ENCODE assay signal across 16 cellular contexts in genomic region chr4:15100380-15100779, GRCh38.
DNase-seq lines count a peak whose midpoint lies in the region; ATAC-seq and TF ChIP-seq lines count a peak whose summit lies in the region.
"Had no signal": no experiment of that assay in that cellular context is flagged by ENCODE, and none has a peak within 500 bp of the region (broad histone marks: within the 10 kb centered on the region; RNA-seq: fewer than 3 reads in every experiment).

No MANE protein-coding gene starts in this region.

- no peaks in the 10 kb centered on the region for H3K79me2 ChIP-seq in ACC112 (ENCODE audit: control insufficient read depth, insufficient read depth, low read length, unreplicated experiment)

- intact Hi-C loops in dorsolateral prefrontal cortex (cut with DNase I) (loop anchor here in 1 of 2 donors (2.0 to 5.0 kb wide), 3 partner anchors 38 to 58 kb away; no protein-coding TSS in a partner anchor), mucosa of descending colon (cut with DNase I, micrococcal nuclease) (no loop called here)

- peaks cover 13% of the 10 kb centered on the region for H3K4me1 ChIP-seq in ACC112 (ENCODE audit: control insufficient read depth, insufficient read depth, low read length, unreplicated experiment)
- no peaks in the 10 kb centered on the region for H3K4me1 ChIP-seq in mucosa of descending colon (ENCODE audit: low read depth)
- H3K4me1 ChIP-seq: A549, BLaER1 had no signal

- H3K9me3 Mint-ChIP-seq in stimulated activated naive CD8-positive, alpha-beta T cell treated with anti-CD3 and anti-CD28 coated beads, Interleukin-15, amount 100 ng/mL, for 72 hours, result peaks cover 0 to 11% of the 10 kb centered on the region in 2 donors

- no peaks in the 10 kb centered on the region for H3K27me3 ChIP-seq in ACC112 (ENCODE audit: insufficient read depth, low read length)
- no peaks in the 10 kb centered on the region for H3K27me3 ChIP-seq in dorsolateral prefrontal cortex
- H3K27me3 ChIP-seq: BLaER1 had no signal

- H3K4me3 ChIP-seq in ACC112 (ENCODE audit: low read depth, low read length), result no peak overlapping the region
- H3K4me3 ChIP-seq in dorsolateral prefrontal cortex, result peak overlapping the region in 2 of 59 donors; percentile 30
- no peak overlapping the region for H3K4me3 ChIP-seq in mucosa of descending colon
- H3K4me3 ChIP-seq: A549, BLaER1 had no signal

- peak overlapping the region; percentile 28; the same call in 1 of the 2 replicates for H3K27ac ChIP-seq in ACC112 (ENCODE audit: low read depth, low read length)
- H3K27ac ChIP-seq in dorsolateral prefrontal cortex, result peak overlapping the region in 51 of 59 donors; percentile 0 to 93 (median 86)
- H3K27ac ChIP-seq in substantia nigra (ENCODE audit: low read depth, low read length, poor library complexity, severe bottlenecking), result peak overlapping the region; percentile 81
- H3K27ac ChIP-seq: 22Rv1, A549, BLaER1, HL-60 had no signal

- H3K27me3 Mint-ChIP-seq in stimulated activated naive CD8-positive, alpha-beta T cell treated with anti-CD3 and anti-CD28 coated beads, Interleukin-15, amount 100 ng/mL, for 72 hours, result peaks cover 13% of the 10 kb centered on the region

- ATAC-seq in mucosa of descending colon (peak; percentile 50), GM19455 (IDR thresholded peaks at IDR 0.05; ENCODE audit: unreplicated experiment) (no peak)
- ATAC-seq in stimulated activated naive CD8-positive, alpha-beta T cell treated with anti-CD3 and anti-CD28 coated beads, Interleukin-15, amount 100 ng/mL, for 72 hours, result no peak
- ATAC-seq: A549 had no signal

- H3K9me3 ChIP-seq in mucosa of descending colon, result no peaks in the 10 kb centered on the region
- H3K9me3 ChIP-seq: A549 had no signal

- no peak overlapping the region for H3K27ac Mint-ChIP-seq in stimulated activated naive CD8-positive, alpha-beta T cell treated with anti-CD3 and anti-CD28 coated beads, Interleukin-15, amount 100 ng/mL, for 72 hours
- H3K27ac Mint-ChIP-seq: CD4-positive, alpha-beta memory T cell had no signal

- DNase-seq in dorsolateral prefrontal cortex (no peak), mucosa of descending colon (no peak), substantia nigra (lab: John Stamatoyannopoulos, UW) (no peak), GM10266 (ENCODE audit: extremely low spot score) (no peak)
- no peak for DNase-seq in stimulated activated naive CD8-positive, alpha-beta T cell treated with anti-CD3 and anti-CD28 coated beads, Interleukin-15, amount 100 ng/mL, for 72 hours
- DNase-seq: DMS153, DMS79, GDM1 had no signal

- H2AFZ ChIP-seq in ACC112 (ENCODE audit: low read length, unreplicated experiment), result no peak overlapping the region

- TF ChIP-seq CTCF in dorsolateral prefrontal cortex (IDR thresholded peaks at IDR 0.05 in 54 of 56, conservative IDR thresholded peaks at IDR 0.05 in 2 of 56; ENCODE audit: low read depth in 1 of 56, partially characterized antibody in 56 of 56) (no peak), mucosa of descending colon (IDR thresholded peaks at IDR 0.05) (no peak), GM10266 (IDR thresholded peaks at IDR 0.05; ENCODE audit: control insufficient read depth, insufficient read depth, low read depth, missing control alignments) (no peak)

- no peaks in the 10 kb centered on the region for H3K4me1 Mint-ChIP-seq in stimulated activated naive CD8-positive, alpha-beta T cell treated with anti-CD3 and anti-CD28 coated beads, Interleukin-15, amount 100 ng/mL, for 72 hours
- H3K4me1 Mint-ChIP-seq: CD14-positive monocyte; CD4-positive, alpha-beta memory T cell had no signal

- H3K36me3 ChIP-seq in ACC112 (ENCODE audit: insufficient read depth, low read length) (no peaks in the 10 kb centered on the region), mucosa of descending colon (ENCODE audit: low read depth) (no peaks in the 10 kb centered on the region)
- H3K36me3 ChIP-seq: BLaER1 had no signal

- H3K4me3 Mint-ChIP-seq in stimulated activated naive CD8-positive, alpha-beta T cell treated with anti-CD3 and anti-CD28 coated beads, Interleukin-15, amount 100 ng/mL, for 72 hours, result no peak overlapping the region
- H3K4me3 Mint-ChIP-seq: CD14-positive monocyte; CD4-positive, alpha-beta memory T cell had no signal

Comparison
In these comparisons a context has a peak if more than half of its experiments do, and no peak if none do; other contexts are left out.
1. H3K27ac ChIP-seq: peak in every context shown above with its lines; median percentile 86 in dorsolateral prefrontal cortex; 81 in substantia nigra; 28 in ACC112.